In the genomic region with DNA sequence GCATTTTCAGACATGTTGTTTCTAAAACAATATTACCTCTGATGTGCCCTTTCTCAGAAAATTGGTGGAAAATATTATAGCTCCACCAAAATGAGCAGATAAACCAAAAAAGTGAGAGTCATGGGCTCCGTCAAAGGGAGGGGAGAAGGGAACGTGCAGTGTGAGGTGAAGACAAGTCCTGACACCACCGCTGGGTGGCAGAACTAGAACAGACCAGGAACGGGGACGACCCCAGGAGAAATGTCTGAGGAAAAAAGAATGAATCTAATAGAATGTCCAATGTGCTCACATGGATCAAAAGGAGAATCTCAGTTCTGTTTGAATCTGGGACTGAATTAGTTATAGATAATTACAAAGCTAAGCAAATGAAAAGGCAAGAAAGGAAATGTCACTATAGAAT, we compare ENCODE assay signal across 8 cellular contexts. TPM values are rescaled to one million over a fixed set of nuclear protein-coding genes. Genes with fewer than 3 reads are reported as not detected.
DNase-seq lines count a peak whose midpoint lies in the region; ATAC-seq and TF ChIP-seq lines count a peak whose summit lies in the region.

No MANE protein-coding gene starts in this region.

- H3K79me2 ChIP-seq in KMS-11 (ENCODE audit: insufficient read depth, low read depth) = no peaks in the 10 kb centered on the region

- peak; percentile 64 for ATAC-seq in activated CD8-positive, alpha-beta T cell treated with anti-CD3 and anti-CD28 coated beads, Interleukin-2, amount 10 ng/mL, durations not matched to agents 7 days and 5 days
- ATAC-seq in HG03196 (IDR thresholded peaks at IDR 0.05; ENCODE audit: unreplicated experiment) = no peak
- ATAC-seq in HG02588 (IDR thresholded peaks at IDR 0.05; ENCODE audit: unreplicated experiment) = no peak

- peaks cover 34% of the 10 kb centered on the region for H3K36me3 Mint-ChIP-seq in activated CD8-positive, alpha-beta T cell treated with anti-CD3 and anti-CD28 coated beads, Interleukin-2, amount 10 ng/mL, durations not matched to agents 7 days and 5 days (ENCODE audit: low read depth)
- peaks cover 4 to 29% (median 15%) of the 10 kb centered on the region in 3 donors for H3K36me3 Mint-ChIP-seq in immature natural killer cell

- H3K9me3 Mint-ChIP-seq in activated CD8-positive, alpha-beta T cell treated with anti-CD3 and anti-CD28 coated beads, Interleukin-2, amount 10 ng/mL, durations not matched to agents 7 days and 5 days (ENCODE audit: insufficient read depth) = no peaks in the 10 kb centered on the region
- no peaks in the 10 kb centered on the region for H3K9me3 Mint-ChIP-seq in immature natural killer cell

- POLR2A ChIA-PET in activated CD8-positive, alpha-beta T cell treated with anti-CD3 and anti-CD28 coated beads, Interleukin-2, amount 10 ng/mL, durations not matched to agents 7 days and 5 days (lab: Charles Lee) = no interaction called here

- peaks cover 8% of the 10 kb centered on the region for H3K4me1 ChIP-seq in KMS-11 (ENCODE audit: low read depth, poor library complexity, severe bottlenecking)

- H3K27me3 ChIP-seq in KMS-11 (ENCODE audit: insufficient read depth, low read depth) = no peaks in the 10 kb centered on the region
- no peaks in the 10 kb centered on the region for H3K27me3 ChIP-seq in MG63

- H3K27me3 Mint-ChIP-seq in activated CD8-positive, alpha-beta T cell treated with anti-CD3 and anti-CD28 coated beads, Interleukin-2, amount 10 ng/mL, durations not matched to agents 7 days and 5 days (ENCODE audit: low read depth) = no peaks in the 10 kb centered on the region
- peaks cover 0 to 1% (median 0%) of the 10 kb centered on the region in 3 donors for H3K27me3 Mint-ChIP-seq in immature natural killer cell (ENCODE audit: low read depth in 3 of 3)

- H3K9me3 ChIP-seq in MG63 = no peaks in the 10 kb centered on the region

- DNase-seq in activated CD8-positive, alpha-beta memory T cell treated with anti-CD3 and anti-CD28 coated beads, Interleukin-2, amount 50 U/mL, for 4 hours = peak; percentile 49
- no peak for DNase-seq in activated CD8-positive, alpha-beta memory T cell treated with anti-CD3 and anti-CD28 coated beads, Interleukin-2, amount 50 U/mL, for 48 hours
- peak; percentile 45 for DNase-seq in activated CD8-positive, alpha-beta T cell treated with anti-CD3 and anti-CD28 coated beads, Interleukin-2, amount 10 ng/mL, durations not matched to agents 7 days and 5 days
- peak; percentile 13 to 46 (median 23) for DNase-seq in immature natural killer cell
- no peak for DNase-seq in MG63

- H3K4me3 Mint-ChIP-seq in activated CD8-positive, alpha-beta T cell treated with anti-CD3 and anti-CD28 coated beads, Interleukin-2, amount 10 ng/mL, durations not matched to agents 7 days and 5 days = no peak overlapping the region
- H3K4me3 Mint-ChIP-seq in immature natural killer cell = no peak overlapping the region

- no peak overlapping the region for H3K27ac ChIP-seq in KMS-11

- H3K4me2 ChIP-seq in KMS-11 = no peak overlapping the region

- peak; percentile 55 for TF ChIP-seq CTCF in KMS-11 (conservative IDR thresholded peaks at IDR 0.05; ENCODE audit: low read depth, low read length)

- H3K4me1 Mint-ChIP-seq in activated CD8-positive, alpha-beta T cell treated with anti-CD3 and anti-CD28 coated beads, Interleukin-2, amount 10 ng/mL, durations not matched to agents 7 days and 5 days (ENCODE audit: low read depth) = peaks cover 3% of the 10 kb centered on the region
- H3K4me1 Mint-ChIP-seq in immature natural killer cell = no peaks in the 10 kb centered on the region

- H3K4me3 ChIP-seq in KMS-11 (IDR thresholded peaks at IDR 0.05; ENCODE audit: insufficient read depth, low read depth, low read length) = no peak overlapping the region
- H3K4me3 ChIP-seq in MG63 = no peak overlapping the region

- H3K27ac Mint-ChIP-seq in activated CD8-positive, alpha-beta T cell treated with anti-CD3 and anti-CD28 coated beads, Interleukin-2, amount 10 ng/mL, durations not matched to agents 7 days and 5 days = no peak overlapping the region
- H3K27ac Mint-ChIP-seq in immature natural killer cell = no peak overlapping the region

- no peaks in the 10 kb centered on the region for H4K20me1 ChIP-seq in KMS-11 (ENCODE audit: insufficient read depth)

- no peak overlapping the region for H2AFZ ChIP-seq in KMS-11 (ENCODE audit: low read depth)

- CTCF ChIA-PET in activated CD8-positive, alpha-beta T cell treated with anti-CD3 and anti-CD28 coated beads, Interleukin-2, amount 10 ng/mL, durations not matched to agents 7 days and 5 days (lab: Charles Lee) = interaction anchor here (0.8 to 4.7 kb wide), 8 partner anchors 15 to 325 kb away, joined by 3 to 55 read pairs (median 18); no protein-coding TSS in a partner anchor

- no peak overlapping the region for H3K9ac ChIP-seq in KMS-11

- H3K36me3 ChIP-seq in KMS-11 (ENCODE audit: insufficient read depth) = no peaks in the 10 kb centered on the region
- H3K36me3 ChIP-seq in MG63 = peaks cover 34% of the 10 kb centered on the region

RNA-seq across cellular contexts. Expression of gene BCL2, which starts 22.6 kb away (rescaled TPM):
- 100 to 1,000 TPM; 140 TPM for total RNA-seq in activated CD8-positive, alpha-beta T cell treated with anti-CD3 and anti-CD28 coated beads, Interleukin-2, amount 10 ng/mL, durations not matched to agents 7 days and 5 days
- 1 to 10 TPM; 5.1 to 8.0 (median 5.7) TPM for polyA plus RNA-seq in immature natural killer cell
- total RNA-seq in MG63 (2014; rRNA removed; shearing (Covaris generic); ENCODE audit: low replicate concordance) = 3.0 and 5.4 TPM in 2 replicates

RNA-seq across cellular contexts. Expression of gene KDSR, which starts 24.8 kb away (rescaled TPM):
- 10 to 100 TPM; 38.2 to 38.4 TPM for total RNA-seq in activated CD8-positive, alpha-beta T cell treated with anti-CD3 and anti-CD28 coated beads, Interleukin-2, amount 10 ng/mL, durations not matched to agents 7 days and 5 days
- 10 to 100 TPM; 37.7 to 45.6 (median 39.2) TPM for polyA plus RNA-seq in immature natural killer cell
- 17.5 and 23.7 TPM in 2 replicates for total RNA-seq in MG63 (2014; rRNA removed; shearing (Covaris generic); ENCODE audit: low replicate concordance)

Comparison
In these comparisons a context has a peak if more than half of its experiments do, and no peak if none do; other contexts are left out.
1. DNase-seq: peak in activated CD8-positive, alpha-beta memory T cell treated with anti-CD3 and anti-CD28 coated beads, Interleukin-2, amount 50 U/mL, for 4 hours (single experiment), activated CD8-positive, alpha-beta T cell treated with anti-CD3 and anti-CD28 coated beads, Interleukin-2, amount 10 ng/mL, durations not matched to agents 7 days and 5 days (single experiment) and immature natural killer cell (3 of 3); none in activated CD8-positive, alpha-beta memory T cell treated with anti-CD3 and anti-CD28 coated beads, Interleukin-2, amount 50 U/mL, for 48 hours (single experiment) and MG63 (single experiment).
2. RNA of gene BCL2, which starts 22.6 kb away (total RNA-seq): 140 TPM in activated CD8-positive, alpha-beta T cell treated with anti-CD3 and anti-CD28 coated beads, Interleukin-2, amount 10 ng/mL, durations not matched to agents 7 days and 5 days; 3.0 to 5.4 TPM in MG63; every median in the first group is over 10 times any median in the second.